11 cellular contexts compared by ENCODE assay signal in the genomic region with DNA sequence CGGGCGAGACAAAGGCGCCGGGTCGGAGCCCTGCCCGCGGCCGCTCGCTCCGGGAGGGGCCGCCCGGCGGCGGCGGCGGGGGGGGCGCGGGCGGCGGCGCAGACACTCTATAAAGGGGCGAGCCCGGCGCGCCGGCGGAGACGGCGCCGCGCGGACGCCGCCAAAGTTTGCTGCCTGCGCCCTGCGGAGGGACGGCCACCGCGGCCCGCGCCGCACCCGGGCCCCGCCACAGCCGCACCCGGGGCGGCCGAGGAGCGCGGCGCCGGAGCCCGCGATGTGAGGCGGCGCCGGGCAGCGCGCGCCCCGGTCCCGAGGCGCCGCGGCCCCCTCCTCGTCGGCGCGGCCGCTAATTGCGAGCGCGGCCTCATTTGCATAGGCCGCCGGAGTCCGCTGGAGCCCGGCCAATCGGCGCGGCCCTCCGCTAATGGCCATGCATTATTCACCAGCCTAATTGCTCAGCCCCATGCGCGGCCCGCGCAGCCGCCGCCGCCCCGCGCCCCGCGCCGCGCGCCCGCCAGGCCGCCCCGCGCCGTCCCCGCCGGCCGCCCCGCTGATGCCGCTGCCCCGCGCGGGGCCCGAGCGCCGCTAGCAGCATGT. TPM values are rescaled to one million over a fixed set of nuclear protein-coding genes. Genes with fewer than 3 reads are reported as not detected.
DNase-seq lines count a peak whose midpoint lies in the region; ATAC-seq and TF ChIP-seq lines count a peak whose summit lies in the region.
"Had no signal": no experiment of that assay in that cellular context is flagged by ENCODE, and none has a peak within 500 bp of the region (broad histone marks: within the 10 kb centered on the region; RNA-seq: fewer than 3 reads in every experiment).

A gene (plus strand): TSS at position 137 of the 597 bp plus-strand sequence. CDS start 457 bp downstream, at position 594.

- DNase-seq in COLO668 (lab: John Stamatoyannopoulos, UW; ENCODE audit: unreplicated experiment) (peak; percentile 74), HEK293T (ENCODE audit: extremely low spot score) (peak; percentile 20), ecto neural progenitor cell (ENCODE audit: low spot score) (peak; percentile 65), DMS79 treated with DMSO at 0.1 percent for 48 hours (lab: John Stamatoyannopoulos, UW) (no peak)
- no peak for DNase-seq in natural killer cell treated with Interleukin-12 subunit alpha and Interleukin-12 subunit beta and Interleukin-15 and Interleukin-18, amount 100 ng/mL, for 72 hours (ENCODE audit: low spot score)
- no peak for DNase-seq in activated naive CD4-positive, alpha-beta T cell treated with Interleukin-2 at 50 U/mL for 16 hours
- DNase-seq: activated CD4-positive, alpha-beta T cell treated with anti-CD3 and anti-CD28 coated beads, Interleukin-2, amount 50 U/mL, for 48 hours; MV-4-11; naive thymus-derived CD8-positive, alpha-beta T cell had no signal

- peaks cover 0 to 4% of the 10 kb centered on the region in 2 donors for H3K4me1 Mint-ChIP-seq in natural killer cell treated with Interleukin-12 subunit alpha and Interleukin-12 subunit beta and Interleukin-15 and Interleukin-18, amount 100 ng/mL, for 72 hours (ENCODE audit: low read depth in 2 of 2)

- POLR2A ChIA-PET in HEK293T (lab: Yijun Ruan, JAX) = no interaction called here

- H3K36me3 Mint-ChIP-seq in natural killer cell treated with Interleukin-12 subunit alpha and Interleukin-12 subunit beta and Interleukin-15 and Interleukin-18, amount 100 ng/mL, for 72 hours = no peaks in the 10 kb centered on the region

- ATAC-seq in natural killer cell treated with Interleukin-12 subunit alpha and Interleukin-12 subunit beta and Interleukin-15 and Interleukin-18, amount 100 ng/mL, for 72 hours = peak in 1 of 2 donors; percentile 32
- ATAC-seq in HG03108 (IDR thresholded peaks at IDR 0.05; ENCODE audit: unreplicated experiment) = no peak
- ATAC-seq in HG03196 (IDR thresholded peaks at IDR 0.05; ENCODE audit: unreplicated experiment) = no peak
- ATAC-seq: naive thymus-derived CD8-positive, alpha-beta T cell had no signal

- no peak within 1 kb of the TSS for H3K27ac Mint-ChIP-seq in natural killer cell treated with Interleukin-12 subunit alpha and Interleukin-12 subunit beta and Interleukin-15 and Interleukin-18, amount 100 ng/mL, for 72 hours

- CTCF ChIA-PET in HEK293T (lab: Yijun Ruan, JAX) = no interaction called here

- H3K9me3 Mint-ChIP-seq in natural killer cell treated with Interleukin-12 subunit alpha and Interleukin-12 subunit beta and Interleukin-15 and Interleukin-18, amount 100 ng/mL, for 72 hours = no peaks in the 10 kb centered on the region

- H3K27me3 Mint-ChIP-seq in natural killer cell treated with Interleukin-12 subunit alpha and Interleukin-12 subunit beta and Interleukin-15 and Interleukin-18, amount 100 ng/mL, for 72 hours = peaks cover 45 to 73% of the 10 kb centered on the region in 2 donors

- peak within 1 kb of the TSS; percentile 58 for H3K4me3 Mint-ChIP-seq in natural killer cell treated with Interleukin-12 subunit alpha and Interleukin-12 subunit beta and Interleukin-15 and Interleukin-18, amount 100 ng/mL, for 72 hours

TF ChIP-seq in HEK293T, 16 proteins besides CTCF, POLR2A, EP300 and RAD21:
- no peak for TF ChIP-seq SUZ12 (IDR thresholded peaks at IDR 0.05)
TF ChIP-seq in HEK293T: peak in this region for 0.

RNA-seq across cellular contexts. Expression of the gene that starts here (rescaled TPM):
- total RNA-seq in natural killer cell treated with Interleukin-12 subunit alpha and Interleukin-12 subunit beta and Interleukin-15 and Interleukin-18, amount 100 ng/mL, for 72 hours = not detected
- total RNA-seq: naive thymus-derived CD8-positive, alpha-beta T cell had no signal

Comparison
In these comparisons a context has a peak if more than half of its experiments do, and no peak if none do; other contexts are left out.
1. DNase-seq: peak in COLO668 (single experiment), HEK293T (single experiment) and ecto neural progenitor cell (single experiment); none in natural killer cell treated with Interleukin-12 subunit alpha and Interleukin-12 subunit beta and Interleukin-15 and Interleukin-18, amount 100 ng/mL, for 72 hours (single experiment), DMS79 treated with DMSO at 0.1 percent for 48 hours (single experiment) and activated naive CD4-positive, alpha-beta T cell treated with Interleukin-2 at 50 U/mL for 16 hours (single experiment).